In genomic region chrX:79065696-79066095, GRCh38 we compare ENCODE assay signal across 12 cellular contexts.
DNase-seq lines count a peak whose midpoint lies in the region; ATAC-seq, FAIRE-seq and TF ChIP-seq lines count a peak whose summit lies in the region.
"Had no signal": no experiment of that assay in that cellular context is flagged by ENCODE, and none has a peak within 500 bp of the region (broad histone marks: within the 10 kb centered on the region; RNA-seq: fewer than 3 reads in every experiment).

No MANE protein-coding gene starts in this region.

- H3K36me3 Mint-ChIP-seq in effector memory CD8-positive, alpha-beta T cell (ENCODE audit: insufficient read depth) = no peaks in the 10 kb centered on the region

- DNase-seq in bronchial epithelial cell (ENCODE audit: low read depth) (no peak), GM10266 (ENCODE audit: extremely low spot score) (no peak), NCI-H2081 (lab: John Stamatoyannopoulos, UW) (no peak)
- no peak for DNase-seq in central memory CD4-positive, alpha-beta T cell
- DNase-seq in effector memory CD8-positive, alpha-beta T cell = no peak
- DNase-seq: activated naive CD8-positive, alpha-beta T cell treated with anti-CD3 and anti-CD28 coated beads for 36 hours; PC-9; stimulated activated CD4-positive, alpha-beta T cell treated with anti-CD3 and anti-CD28 coated beads, Interleukin-4, amount 100 ng/mL, for 1 hour; upper lobe of left lung had no signal

- no peaks in the 10 kb centered on the region for H3K27me3 Mint-ChIP-seq in effector memory CD8-positive, alpha-beta T cell
- H3K27me3 Mint-ChIP-seq: activated naive CD8-positive, alpha-beta T cell treated with anti-CD3 and anti-CD28 coated beads for 36 hours had no signal

- H3K27me3 ChIP-seq in bronchial epithelial cell (ENCODE audit: control insufficient read depth, insufficient read depth, low read length) = no peaks in the 10 kb centered on the region
- H3K27me3 ChIP-seq: upper lobe of left lung had no signal

- peak; percentile 97 for ATAC-seq in GM18907 (IDR thresholded peaks at IDR 0.05; ENCODE audit: unreplicated experiment)
- peak; percentile 95 for ATAC-seq in HG02571 (IDR thresholded peaks at IDR 0.05; ENCODE audit: unreplicated experiment)
- ATAC-seq in HG03460 (IDR thresholded peaks at IDR 0.05; ENCODE audit: unreplicated experiment) = peak; percentile 86
- no peak for ATAC-seq in effector memory CD8-positive, alpha-beta T cell (replicated peaks)

- no peak overlapping the region for H3K4me3 Mint-ChIP-seq in effector memory CD8-positive, alpha-beta T cell
- H3K4me3 Mint-ChIP-seq: activated naive CD8-positive, alpha-beta T cell treated with anti-CD3 and anti-CD28 coated beads for 36 hours had no signal

- no peaks in the 10 kb centered on the region for H3K9me3 Mint-ChIP-seq in effector memory CD8-positive, alpha-beta T cell

- TF ChIP-seq CTCF in bronchial epithelial cell (IDR thresholded peaks at IDR 0.05; ENCODE audit: insufficient read depth, low read length, severe bottlenecking) = no peak
- no peak for TF ChIP-seq CTCF in GM10266 (IDR thresholded peaks at IDR 0.05; ENCODE audit: control insufficient read depth, insufficient read depth, low read depth, missing control alignments)

- no peaks in the 10 kb centered on the region for H3K36me3 ChIP-seq in bronchial epithelial cell (ENCODE audit: control insufficient read depth, insufficient read depth, low read length)
- H3K36me3 ChIP-seq: upper lobe of left lung had no signal

- no peak overlapping the region for H3K27ac Mint-ChIP-seq in effector memory CD8-positive, alpha-beta T cell
- H3K27ac Mint-ChIP-seq: activated naive CD8-positive, alpha-beta T cell treated with anti-CD3 and anti-CD28 coated beads for 36 hours had no signal

- FAIRE-seq in bronchial epithelial cell (lab: Jason Lieb, UNC) = peak; percentile 68

- H3K4me1 Mint-ChIP-seq in effector memory CD8-positive, alpha-beta T cell (ENCODE audit: low read depth in 2 of 2) = no peaks in the 10 kb centered on the region
- H3K4me1 Mint-ChIP-seq: activated naive CD8-positive, alpha-beta T cell treated with anti-CD3 and anti-CD28 coated beads for 36 hours had no signal

- H3K4me3 ChIP-seq in bronchial epithelial cell (ENCODE audit: low read depth, low read length) = no peak overlapping the region
- H3K4me3 ChIP-seq: PC-9, upper lobe of left lung had no signal
